In genomic region chr19:46886546-46887239, GRCh38 we compare ENCODE assay signal across 19 cellular contexts. TPM values are rescaled to one million over a fixed set of nuclear protein-coding genes. Genes with fewer than 3 reads are reported as not detected.
DNase-seq lines count a peak whose midpoint lies in the region; ATAC-seq, FAIRE-seq and TF ChIP-seq lines count a peak whose summit lies in the region.
"Had no signal": no experiment of that assay in that cellular context is flagged by ENCODE, and none has a peak within 500 bp of the region (broad histone marks: within the 10 kb centered on the region; RNA-seq: fewer than 3 reads in every experiment).

No MANE protein-coding gene starts in this region.

- ATAC-seq in RWPE2 (ENCODE audit: low read depth): peak; percentile 22; the same call in 1 of the 3 replicates
- ATAC-seq in GM21619 (IDR thresholded peaks at IDR 0.05; ENCODE audit: unreplicated experiment): no peak
- ATAC-seq in HG03457 (IDR thresholded peaks at IDR 0.05; ENCODE audit: unreplicated experiment): no peak
- ATAC-seq: natural killer cell had no signal

- no peak overlapping the region for H3K4me3 ChIP-seq in RWPE2 (ENCODE audit: severe bottlenecking)
- H3K4me3 ChIP-seq in fibroblast of the aortic adventitia (ENCODE audit: low read depth, low read length): no peak overlapping the region
- H3K4me3 ChIP-seq: smooth muscle cell had no signal

- H3K27ac ChIP-seq in RWPE2 (ENCODE audit: poor library complexity, severe bottlenecking): peak overlapping the region; percentile 41

- no peaks in the 10 kb centered on the region for H3K36me3 ChIP-seq in RWPE2 (ENCODE audit: low read depth)

- DNase-seq in Daoy (ENCODE audit: low read depth): peak; percentile 36
- no peak for DNase-seq in GM12892 (ENCODE audit: insufficient read length)
- DNase-seq in RWPE2 (ENCODE audit: low spot score): no peak
- peak; percentile 52 for DNase-seq in fibroblast of the aortic adventitia (ENCODE audit: low read depth)
- no peak for DNase-seq in 8988T
- DNase-seq in GM19238 (ENCODE audit: insufficient read length, low spot score): no peak
- DNase-seq: activated naive CD4-positive, alpha-beta T cell treated with Interleukin-2 at 50 U/mL for 16 hours; H7; mesenchymal stem cell; natural killer cell; NCI-H1694 treated with DMSO at 0.1 percent for 48 hours; NCI-H446 treated with DMSO at 0.1 percent for 48 hours; SHP77 treated with DMSO at 0.1 percent for 48 hours; stimulated activated CD8-positive, alpha-beta memory T cell treated with anti-CD3 and anti-CD28 coated beads, Interleukin-4, amount 100 ng/mL, for 48 hours had no signal

- TF ChIP-seq CTCF in RWPE2 (IDR thresholded peaks at IDR 0.05; ENCODE audit: poor library complexity, severe bottlenecking): no peak
- no peak for TF ChIP-seq CTCF in fibroblast of the aortic adventitia (IDR thresholded peaks at IDR 0.05; ENCODE audit: insufficient read depth, low read length)

- TF ChIP-seq POLR2A in GM12892 (IDR thresholded peaks at IDR 0.05; ENCODE audit: low read depth, low read length): no peak

- peaks cover 32% of the 10 kb centered on the region for H3K4me1 ChIP-seq in RWPE2 (ENCODE audit: insufficient read depth, poor library complexity, severe bottlenecking)

- no peaks in the 10 kb centered on the region for H3K27me3 ChIP-seq in RWPE2 (ENCODE audit: insufficient read depth, poor library complexity, severe bottlenecking)

- peaks cover 2% of the 10 kb centered on the region for H3K9me3 ChIP-seq in RWPE2 (ENCODE audit: severe bottlenecking)

- FAIRE-seq in GM12892 (lab: Jason Lieb, UNC): peak; percentile 72
- FAIRE-seq: colon, frontal cortex had no signal

RNA-seq across cellular contexts. Expression of gene ARHGAP35, which starts 25.9 kb away (rescaled TPM):
- 17.9 and 20.3 TPM in 2 replicates for total RNA-seq in Daoy (2014; rRNA removed; shearing (Covaris generic))
- 11.5 TPM for polyA plus RNA-seq in GM12892 (2012; ENCODE audit: missing spikeins)
- 48.7 and 61.3 TPM in 2 replicates for total RNA-seq in fibroblast of the aortic adventitia (ENCODE audit: low replicate concordance)

RNA-seq across cellular contexts. Expression of gene AP2S1, which starts 36.0 kb away (rescaled TPM):
- total RNA-seq in Daoy (2014; rRNA removed; shearing (Covaris generic)): 280 and 304 TPM in 2 replicates
- polyA plus RNA-seq in GM12892 (2012; ENCODE audit: missing spikeins): 62.7 TPM
- 113 and 159 TPM in 2 replicates for total RNA-seq in fibroblast of the aortic adventitia (ENCODE audit: low replicate concordance)

Comparison
In these comparisons a context has a peak if more than half of its experiments do, and no peak if none do; other contexts are left out.
1. DNase-seq: peak in Daoy (single experiment) and fibroblast of the aortic adventitia (single experiment); none in GM12892 (single experiment), RWPE2 (single experiment), 8988T (single experiment) and GM19238 (single experiment).